ENCODE assay signal across 8 cellular contexts in genomic region chr11:108199446-108200321, GRCh38. TPM values are rescaled to one million over a fixed set of nuclear protein-coding genes. Genes with fewer than 3 reads are reported as not detected.
DNase-seq lines count a peak whose midpoint lies in the region; ATAC-seq, FAIRE-seq and TF ChIP-seq lines count a peak whose summit lies in the region.

No MANE protein-coding gene starts in this region.

- no peak overlapping the region for H3K27ac ChIP-seq in HepG2 (ENCODE audit: extremely low read length, insufficient read depth, low read length)
- H3K27ac ChIP-seq in gastrocnemius medialis = no peak overlapping the region
- no peak overlapping the region for H3K27ac ChIP-seq in ascending aorta

- TF ChIP-seq RAD21 in HepG2 (CRISPR knock-in tag; IDR thresholded peaks at IDR 0.05) = no peak

- H3K9ac ChIP-seq in HepG2 (ENCODE audit: insufficient read depth, low read depth, low read length) = no peak overlapping the region

- no peak for FAIRE-seq in HepG2 (lab: Jason Lieb, UNC)

- intact Hi-C loops in HepG2 (cut with micrococcal nuclease; ENCODE audit: unreplicated experiment) (no loop called here), gastrocnemius medialis (cut with DNase I; ENCODE audit: low total_unique reads) (no loop called here), ascending aorta (cut with DNase I) (no loop called here)

- H3K4me1 Mint-ChIP-seq in activated T-cell treated with anti-CD3 and anti-CD28 coated beads, Interleukin-2, amount 50 U/mL, for 4 hours (ENCODE audit: low read depth) = peaks cover 77% of the 10 kb centered on the region

- H3K36me3 ChIP-seq in HepG2 (replicated peaks in 1 of 2; ENCODE audit: control insufficient read depth in 1 of 2, insufficient read depth in 2 of 2, low read length in 2 of 2) (peaks cover 7 to 34% of the 10 kb centered on the region in 2 experiments), gastrocnemius medialis (peaks cover 0 to 23% of the 10 kb centered on the region in 2 donors), ascending aorta (peaks cover 2 to 28% of the 10 kb centered on the region in 2 donors)

- H3K4me2 ChIP-seq in HepG2 (ENCODE audit: low read depth, low read length) = no peak overlapping the region

- H3K79me2 ChIP-seq in HepG2 (ENCODE audit: insufficient read depth, low read length) = no peaks in the 10 kb centered on the region

- no peak overlapping the region for H2AFZ ChIP-seq in HepG2 (ENCODE audit: low read length)

- peaks cover 1% of the 10 kb centered on the region for H3K9me3 Mint-ChIP-seq in activated T-cell treated with anti-CD3 and anti-CD28 coated beads, Interleukin-2, amount 50 U/mL, for 4 hours

- POLR2A ChIA-PET in HepG2 (lab: Yijun Ruan, JAX) = no interaction called here

- ATAC-seq in GM19468 (IDR thresholded peaks at IDR 0.05; ENCODE audit: extremely low read depth, unreplicated experiment) (peak; percentile 21), HG03565 (IDR thresholded peaks at IDR 0.05; ENCODE audit: unreplicated experiment) (peak; percentile 73), HepG2 (no peak; the same call in 2 of the 3 replicates), gastrocnemius medialis (no peak)
- peak; percentile 89 to 93 for ATAC-seq in activated T-cell treated with anti-CD3 and anti-CD28 coated beads, Interleukin-2, amount 50 U/mL, for 4 hours

- in situ Hi-C loops in HepG2 (cut with HindIII; ENCODE audit: extremely low pct_ligation_motif_present, low pct_unique_long_range_greater_than_20kb) = no loop called here
- in situ Hi-C loops in gastrocnemius medialis (cut with MboI; ENCODE audit: low sequenced_read_pairs in 4 of 4) = no loop called here

- DNase-seq in CD1c-positive myeloid dendritic cell (ENCODE audit: extremely low spot score) (peak; percentile 87), HepG2 (ENCODE audit: low spot score) (no peak), gastrocnemius medialis (no peak), HuH-7.5 (ENCODE audit: low spot score) (no peak), ascending aorta (ENCODE audit: low spot score in 2 of 2) (no peak)
- peak; percentile 50 for DNase-seq in activated T-cell treated with anti-CD3 and anti-CD28 coated beads, Interleukin-2, amount 50 U/mL, for 4 hours

- no peak for TF ChIP-seq EP300 in HepG2 (IDR thresholded peaks at IDR 0.05; ENCODE audit: low read depth in 2 of 2, low read length in 2 of 2)
- TF ChIP-seq EP300 in HepG2 (CRISPR knock-in tag; IDR thresholded peaks at IDR 0.05; ENCODE audit: borderline replicate concordance) = no peak

- peaks cover 38% of the 10 kb centered on the region for H3K36me3 Mint-ChIP-seq in activated T-cell treated with anti-CD3 and anti-CD28 coated beads, Interleukin-2, amount 50 U/mL, for 4 hours (ENCODE audit: insufficient read depth)

- no peaks in the 10 kb centered on the region for H3K9me3 ChIP-seq in HepG2 (ENCODE audit: low read length)
- H3K9me3 ChIP-seq in gastrocnemius medialis = no peaks in the 10 kb centered on the region
- H3K9me3 ChIP-seq in ascending aorta = no peaks in the 10 kb centered on the region

- CTCF ChIA-PET in HepG2 (lab: Yijun Ruan, JAX; ENCODE audit: low intra/inter-chr PET ratio, low total read pairs) = no interaction called here

- no peaks in the 10 kb centered on the region for H3K27me3 Mint-ChIP-seq in activated T-cell treated with anti-CD3 and anti-CD28 coated beads, Interleukin-2, amount 50 U/mL, for 4 hours (ENCODE audit: low read depth)

- no peaks in the 10 kb centered on the region for H4K20me1 ChIP-seq in HepG2 (ENCODE audit: insufficient read depth, low read length)

- H3K27me3 ChIP-seq in HepG2 (ENCODE audit: control insufficient read depth in 1 of 2, insufficient read depth in 2 of 2, low read length in 2 of 2) (no peaks in the 10 kb centered on the region), gastrocnemius medialis (no peaks in the 10 kb centered on the region), ascending aorta (no peaks in the 10 kb centered on the region)

- peaks cover 11% of the 10 kb centered on the region for H3K4me1 ChIP-seq in HepG2 (ENCODE audit: insufficient read depth, low read length)
- H3K4me1 ChIP-seq in gastrocnemius medialis = peaks cover 0 to 6% of the 10 kb centered on the region in 2 donors
- H3K4me1 ChIP-seq in ascending aorta = no peaks in the 10 kb centered on the region

- no peak overlapping the region for H3K4me3 ChIP-seq in HepG2 (replicated peaks in 1 of 3; ENCODE audit: insufficient read depth in 1 of 3, low read depth in 2 of 3, low read length in 3 of 3)
- no peak overlapping the region for H3K4me3 ChIP-seq in gastrocnemius medialis
- H3K4me3 ChIP-seq in ascending aorta = no peak overlapping the region

- TF ChIP-seq CTCF in HepG2 (CRISPR knock-in tag; IDR thresholded peaks at IDR 0.05) (no peak), gastrocnemius medialis (IDR thresholded peaks at IDR 0.05 in 4 of 5, conservative IDR thresholded peaks at IDR 0.05 in 1 of 5) (no peak), ascending aorta (IDR thresholded peaks at IDR 0.05) (no peak)

- WGBS in HepG2 (ENCODE audit: low lambda C conversion rate) = 96% methylated on average over 12 of the region's 12 CpGs

- no peak overlapping the region for H3K4me3 Mint-ChIP-seq in activated T-cell treated with anti-CD3 and anti-CD28 coated beads, Interleukin-2, amount 50 U/mL, for 4 hours

- no peak for TF ChIP-seq POLR2A in HepG2 (IDR thresholded peaks at IDR 0.05; ENCODE audit: insufficient read depth in 1 of 2, low read depth in 2 of 2, low read length in 2 of 2)
- no peak for TF ChIP-seq POLR2A in gastrocnemius medialis (IDR thresholded peaks at IDR 0.05)

- no TSS peak for BruUV-seq in HepG2 (replicated peaks; lab: Mats Ljungman, UMichigan)

TF ChIP-seq in HepG2, 621 proteins besides CTCF, POLR2A, EP300 and RAD21 (continues in another document):
- TF ChIP-seq MAFF (IDR thresholded peaks at IDR 0.05; ENCODE audit: low read depth, low read length) = peak; percentile 62
- TF ChIP-seq MAFK (conservative IDR thresholded peaks at IDR 0.05 in 1 of 2, IDR thresholded peaks at IDR 0.05 in 1 of 2; ENCODE audit: low read length in 2 of 2) = peak; percentile 45 to 50

RNA-seq across cellular contexts. Expression of gene NPAT, which starts 22.8 kb away (rescaled TPM):
- total RNA-seq in activated T-cell treated with anti-CD3 and anti-CD28 coated beads, Interleukin-2, amount 50 U/mL, for 4 hours = 10 to 100 TPM; 23.2 to 24.7 (median 24.4) TPM
- 11.2 and 16.8 TPM in 2 replicates for total RNA-seq in HepG2 (2016; rRNA removed; fragmentation: Illumina TruSeq; extraction: Trizol)
- total RNA-seq in HepG2 (2016; cell fraction: cytosol; rRNA removed; fragmentation: Illumina TruSeq; extraction: Trizol; ENCODE audit: low read depth) = 3.0 and 3.6 TPM in 2 replicates
- total RNA-seq in HepG2 (2016; cell fraction: insoluble cytoplasmic fraction; rRNA removed; fragmentation: Illumina TruSeq; extraction: Trizol) = 11.0 and 16.0 TPM in 2 replicates
- total RNA-seq in HepG2 (2016; cell fraction: membrane; rRNA removed; fragmentation: Illumina TruSeq; extraction: Trizol) = 5.2 and 6.0 TPM in 2 replicates
- total RNA-seq in HepG2 (2016; cell fraction: nucleus; rRNA removed; fragmentation: Illumina TruSeq; extraction: Trizol) = 14.8 and 18.0 TPM in 2 replicates
- 3.5 and 4.4 TPM in 2 replicates for polyA plus RNA-seq in HepG2 (2011; rRNA removed)
- polyA plus RNA-seq in HepG2 (2011; cell fraction: cytosol; rRNA removed) = 1.6 and 2.5 TPM in 2 replicates
- polyA plus RNA-seq in HepG2 (2011; cell fraction: nucleus; rRNA removed) = 4.4 and 4.5 TPM in 2 replicates
- polyA plus RNA-seq in HepG2 (2012) = 3.2 and 4.8 TPM in 2 replicates
- polyA plus RNA-seq in HepG2 (2016; cell fraction: cytosol; fragmentation: Illumina TruSeq; extraction: Trizol; ENCODE audit: low read depth) = 0.24 and 0.34 TPM in 2 replicates
- polyA plus RNA-seq in HepG2 (2016; cell fraction: insoluble cytoplasmic fraction; fragmentation: Illumina TruSeq; extraction: Trizol; ENCODE audit: low read depth) = 10.1 TPM in 2 replicates
- 0.60 and 0.72 TPM in 2 replicates for polyA plus RNA-seq in HepG2 (2016; cell fraction: membrane; fragmentation: Illumina TruSeq; extraction: Trizol; ENCODE audit: low read depth)
- polyA plus RNA-seq in HepG2 (2016; cell fraction: nucleus; fragmentation: Illumina TruSeq; extraction: Trizol; ENCODE audit: insufficient read depth, low read depth) = 13.1 and 17.1 TPM in 2 replicates
- polyA minus RNA-seq in HepG2 (2011; rRNA and poly(A)+ RNA removed; ENCODE audit: low replicate concordance) = 10.1 and 20.2 TPM in 2 replicates
- 6.4 and 7.4 TPM in 2 replicates for polyA minus RNA-seq in HepG2 (2011; cell fraction: cytosol; rRNA and poly(A)+ RNA removed)
- polyA minus RNA-seq in HepG2 (2011; cell fraction: nucleus; rRNA and poly(A)+ RNA removed) = 26.0 and 33.7 TPM in 2 replicates
- 10 to 100 TPM in 1 of 4 donors, 1 to 10 TPM in 3; 5.4 to 10.6 (median 7.5) TPM for total RNA-seq in gastrocnemius medialis
- 2.0 TPM for total RNA-seq in ascending aorta

RNA-seq across cellular contexts. Expression of gene ATM, which starts 23.2 kb away (rescaled TPM):
- 10 to 100 TPM; 21.0 to 26.8 (median 23.5) TPM for total RNA-seq in activated T-cell treated with anti-CD3 and anti-CD28 coated beads, Interleukin-2, amount 50 U/mL, for 4 hours
- total RNA-seq in HepG2 (2016; rRNA removed; fragmentation: Illumina TruSeq; extraction: Trizol) (61.1 and 71.6 TPM in 2 replicates), gastrocnemius medialis (10 to 100 TPM in 3 of 4 donors, 1 to 10 TPM in 1; 9.3 to 21.6 (median 15.9) TPM), ascending aorta (16.0 TPM)
- total RNA-seq in HepG2 (2016; cell fraction: cytosol; rRNA removed; fragmentation: Illumina TruSeq; extraction: Trizol; ENCODE audit: low read depth) = 43.6 and 66.5 TPM in 2 replicates
- total RNA-seq in HepG2 (2016; cell fraction: insoluble cytoplasmic fraction; rRNA removed; fragmentation: Illumina TruSeq; extraction: Trizol) = 64.7 and 69.5 TPM in 2 replicates
- total RNA-seq in HepG2 (2016; cell fraction: membrane; rRNA removed; fragmentation: Illumina TruSeq; extraction: Trizol) = 41.9 and 47.7 TPM in 2 replicates
- total RNA-seq in HepG2 (2016; cell fraction: nucleus; rRNA removed; fragmentation: Illumina TruSeq; extraction: Trizol) = 142 and 164 TPM in 2 replicates
- 39.5 and 40.0 TPM in 2 replicates for polyA plus RNA-seq in HepG2 (2011; rRNA removed)
- 11.0 and 21.3 TPM in 2 replicates for polyA plus RNA-seq in HepG2 (2011; cell fraction: cytosol; rRNA removed)
- 67.8 and 83.9 TPM in 2 replicates for polyA plus RNA-seq in HepG2 (2011; cell fraction: nucleus; rRNA removed)
- 24.1 and 34.9 TPM in 2 replicates for polyA plus RNA-seq in HepG2 (2012)
- 2.1 and 2.6 TPM in 2 replicates for polyA plus RNA-seq in HepG2 (2016; cell fraction: cytosol; fragmentation: Illumina TruSeq; extraction: Trizol; ENCODE audit: low read depth)
- 35.5 and 37.3 TPM in 2 replicates for polyA plus RNA-seq in HepG2 (2016; cell fraction: insoluble cytoplasmic fraction; fragmentation: Illumina TruSeq; extraction: Trizol; ENCODE audit: low read depth)
- polyA plus RNA-seq in HepG2 (2016; cell fraction: membrane; fragmentation: Illumina TruSeq; extraction: Trizol; ENCODE audit: low read depth) = 4.3 and 5.2 TPM in 2 replicates
- 118 and 119 TPM in 2 replicates for polyA plus RNA-seq in HepG2 (2016; cell fraction: nucleus; fragmentation: Illumina TruSeq; extraction: Trizol; ENCODE audit: insufficient read depth, low read depth)
- polyA minus RNA-seq in HepG2 (2011; rRNA and poly(A)+ RNA removed; ENCODE audit: low replicate concordance) = 51.6 and 65.8 TPM in 2 replicates
- polyA minus RNA-seq in HepG2 (2011; cell fraction: cytosol; rRNA and poly(A)+ RNA removed) = 24.1 and 39.3 TPM in 2 replicates
- polyA minus RNA-seq in HepG2 (2011; cell fraction: nucleus; rRNA and poly(A)+ RNA removed) = 500 and 521 TPM in 2 replicates

Comparison
In these comparisons a context has a peak if more than half of its experiments do, and no peak if none do; other contexts are left out.
1. DNase-seq: peak in CD1c-positive myeloid dendritic cell (single experiment) and activated T-cell treated with anti-CD3 and anti-CD28 coated beads, Interleukin-2, amount 50 U/mL, for 4 hours (single experiment); none in HepG2 (single experiment), gastrocnemius medialis (0 of 2), HuH-7.5 (single experiment) and ascending aorta (0 of 2).
2. ATAC-seq: peak in GM19468 (single experiment), HG03565 (single experiment) and activated T-cell treated with anti-CD3 and anti-CD28 coated beads, Interleukin-2, amount 50 U/mL, for 4 hours (2 of 2); none in HepG2 (single experiment) and gastrocnemius medialis (0 of 2).